ENCODE assay signal across 9 cellular contexts in the genomic region with DNA sequence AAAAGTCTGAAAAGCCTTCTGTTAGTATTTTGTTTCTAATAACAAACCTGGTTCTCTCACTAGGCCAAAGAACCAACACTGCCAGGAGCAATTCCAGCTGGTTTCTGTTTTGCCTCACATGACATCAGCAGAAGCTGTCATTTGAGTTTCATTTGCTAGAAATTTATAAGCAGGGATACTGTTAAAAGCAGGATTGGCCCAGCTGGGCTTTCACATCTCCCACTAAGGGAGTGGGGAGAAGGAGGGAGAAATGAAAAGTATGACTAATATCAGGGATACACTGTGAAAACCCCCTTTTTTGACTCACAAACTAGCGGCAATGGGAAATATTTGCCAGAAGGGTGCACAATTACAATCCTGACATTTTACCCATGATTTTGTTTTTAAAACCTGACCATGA. TPM values are rescaled to one million over a fixed set of nuclear protein-coding genes. Genes with fewer than 3 reads are reported as not detected.
DNase-seq lines count a peak whose midpoint lies in the region; ATAC-seq lines count a peak whose summit lies in the region.
"Had no signal": no experiment of that assay in that cellular context is flagged by ENCODE, and none has a peak within 500 bp of the region (broad histone marks: within the 10 kb centered on the region; RNA-seq: fewer than 3 reads in every experiment).

No MANE protein-coding gene starts in this region.

- H3K27me3 ChIP-seq in aorta (ENCODE audit: control insufficient read depth in 1 of 2, insufficient read depth in 2 of 2, low read length in 1 of 2) = no peaks in the 10 kb centered on the region

- H3K27ac Mint-ChIP-seq in activated CD4-positive, alpha-beta T cell treated with anti-CD3 and anti-CD28 coated beads for 36 hours = no peak overlapping the region

- H3K36me3 ChIP-seq in mesodermal cell (ENCODE audit: control insufficient read depth, insufficient read depth, low read length) (peaks cover 22% of the 10 kb centered on the region), aorta (ENCODE audit: control insufficient read depth in 1 of 2, insufficient read depth in 2 of 2, low read length in 1 of 2) (no peaks in the 10 kb centered on the region)

- H3K27ac ChIP-seq in mesodermal cell (ENCODE audit: low read depth, low read length, severe bottlenecking) (peak overlapping the region; percentile 30), aorta (ENCODE audit: low read depth in 1 of 2, low read length in 2 of 2) (peak overlapping the region; percentile 19 to 47)
- H3K27ac ChIP-seq: C4-2B had no signal

- H3K27me3 Mint-ChIP-seq in activated CD4-positive, alpha-beta T cell treated with anti-CD3 and anti-CD28 coated beads for 36 hours = no peaks in the 10 kb centered on the region

- POLR2A ChIA-PET in activated CD4-positive, alpha-beta T cell treated with anti-CD3 and anti-CD28 coated beads for 36 hours (lab: Charles Lee) = interaction anchor here (0.6 kb wide), 1 partner anchor 510 kb away, joined by 3 read pairs; no protein-coding TSS in a partner anchor

- DNase-seq in activated CD4-positive, alpha-beta T cell treated with anti-CD3 and anti-CD28 coated beads for 36 hours = no peak
- no peak for DNase-seq in activated CD4-positive, alpha-beta T cell treated with anti-CD3 and anti-CD28 coated beads, Interleukin-2, amount 50 U/mL, for 4 hours
- DNase-seq in dedifferentiated amniotic fluid mesenchymal stem cell (ENCODE audit: extremely low spot score) (peak; percentile 82), aorta (peak in 1 of 2 donors; percentile 59), left lobe of liver (ENCODE audit: low spot score) (no peak), GM19240 (ENCODE audit: insufficient read length, low spot score) (no peak)

- no CpG with 5 or more reads among the region's 1 CpG for WGBS in mesodermal cell (ENCODE audit: insufficient coverage in 2 of 2), 2 experiments
- WGBS in aorta, 2 donors = 0 to 4% methylated on average over 1 of the region's 1 CpG

- CTCF ChIA-PET in activated CD4-positive, alpha-beta T cell treated with anti-CD3 and anti-CD28 coated beads for 36 hours (lab: Charles Lee) = interaction anchor here (1.4 to 3.4 kb wide), 4 partner anchors 8 to 375 kb away, joined by 3 to 18 read pairs (median 8); no protein-coding TSS in a partner anchor

- H3K36me3 Mint-ChIP-seq in activated CD4-positive, alpha-beta T cell treated with anti-CD3 and anti-CD28 coated beads for 36 hours (ENCODE audit: low read depth) = no peaks in the 10 kb centered on the region

- H3K9me3 ChIP-seq in mesodermal cell (ENCODE audit: control insufficient read depth, low read length) = peaks cover 4% of the 10 kb centered on the region
- no peaks in the 10 kb centered on the region for H3K9me3 ChIP-seq in aorta (ENCODE audit: control insufficient read depth, low read length)

- no peak overlapping the region for H3K4me3 Mint-ChIP-seq in activated CD4-positive, alpha-beta T cell treated with anti-CD3 and anti-CD28 coated beads for 36 hours

- intact Hi-C loops in activated CD4-positive, alpha-beta T cell treated with anti-CD3 and anti-CD28 coated beads for 36 hours (cut with DNase I, micrococcal nuclease) = no loop called here
- intact Hi-C loops in aorta (cut with DNase I) = loop anchor here in 1 of 2 donors (1.0 kb wide), 1 partner anchor 53 kb away; no protein-coding TSS in a partner anchor

- H3K9me3 Mint-ChIP-seq in activated CD4-positive, alpha-beta T cell treated with anti-CD3 and anti-CD28 coated beads for 36 hours (ENCODE audit: low read depth) = no peaks in the 10 kb centered on the region

- H3K4me1 ChIP-seq in mesodermal cell (ENCODE audit: control insufficient read depth, insufficient read depth, low read length, poor library complexity, severe bottlenecking) (peaks cover 45% of the 10 kb centered on the region), aorta (ENCODE audit: control insufficient read depth in 1 of 2, insufficient read depth in 2 of 2, low read length in 2 of 2) (peaks cover 0 to 2% of the 10 kb centered on the region in 2 donors)

- H3K4me1 Mint-ChIP-seq in activated CD4-positive, alpha-beta T cell treated with anti-CD3 and anti-CD28 coated beads for 36 hours = peaks cover 4% of the 10 kb centered on the region

- peak; percentile 26 for ATAC-seq in activated CD4-positive, alpha-beta T cell treated with anti-CD3 and anti-CD28 coated beads for 36 hours
- ATAC-seq in aorta (ENCODE audit: low FRiP score) (no peak), left lobe of liver (no peak), HG03139 (IDR thresholded peaks at IDR 0.05; ENCODE audit: unreplicated experiment) (no peak)

- peak overlapping the region; percentile 28 for H3K4me3 ChIP-seq in mesodermal cell (ENCODE audit: extremely low read depth, insufficient read depth, low read length, poor library complexity, severe bottlenecking)
- H3K4me3 ChIP-seq in aorta (ENCODE audit: low read length in 2 of 2) = no peak overlapping the region

RNA-seq across cellular contexts. Expression of gene CCDC80, which starts 5.3 kb away (rescaled TPM):
- not detected for total RNA-seq in activated CD4-positive, alpha-beta T cell treated with anti-CD3 and anti-CD28 coated beads for 36 hours
- polyA plus RNA-seq in mesodermal cell (2013, experiment 1 of 2) = 240 TPM
- 244 TPM for polyA plus RNA-seq in mesodermal cell (2013, experiment 2 of 2)
- total RNA-seq in aorta (1,000 to 10,000 TPM in 1 of 2 donors, 100 to 1,000 TPM in 1; 241 to 1,615 TPM), left lobe of liver (0.75 TPM)
- 10 to 100 TPM; 64.5 to 99.8 TPM for polyA plus RNA-seq in aorta

Comparison
In these comparisons a context has a peak if more than half of its experiments do, and no peak if none do; other contexts are left out.
1. RNA of gene CCDC80, which starts 5.3 kb away (total RNA-seq): 241 to 1,615 TPM in aorta; 0.75 TPM in left lobe of liver (single experiment) and not detected in activated CD4-positive, alpha-beta T cell treated with anti-CD3 and anti-CD28 coated beads for 36 hours; every median in the first group is over 100 times any median in the second.